ENCODE assay signal across 8 cellular contexts in genomic region chr11:111878766-111879636, GRCh38. TPM values are rescaled to one million over a fixed set of nuclear protein-coding genes. Genes with fewer than 3 reads are reported as not detected.
DNase-seq lines count a peak whose midpoint lies in the region; ATAC-seq and TF ChIP-seq lines count a peak whose summit lies in the region.

A gene with protein sequence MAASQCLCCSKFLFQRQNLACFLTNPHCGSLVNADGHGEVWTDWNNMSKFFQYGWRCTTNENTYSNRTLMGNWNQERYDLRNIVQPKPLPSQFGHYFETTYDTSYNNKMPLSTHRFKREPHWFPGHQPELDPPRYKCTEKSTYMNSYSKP (plus strand): TSS chr11:111879541. CDS start chr11:111879561, 20 bp downstream.
A gene with protein sequence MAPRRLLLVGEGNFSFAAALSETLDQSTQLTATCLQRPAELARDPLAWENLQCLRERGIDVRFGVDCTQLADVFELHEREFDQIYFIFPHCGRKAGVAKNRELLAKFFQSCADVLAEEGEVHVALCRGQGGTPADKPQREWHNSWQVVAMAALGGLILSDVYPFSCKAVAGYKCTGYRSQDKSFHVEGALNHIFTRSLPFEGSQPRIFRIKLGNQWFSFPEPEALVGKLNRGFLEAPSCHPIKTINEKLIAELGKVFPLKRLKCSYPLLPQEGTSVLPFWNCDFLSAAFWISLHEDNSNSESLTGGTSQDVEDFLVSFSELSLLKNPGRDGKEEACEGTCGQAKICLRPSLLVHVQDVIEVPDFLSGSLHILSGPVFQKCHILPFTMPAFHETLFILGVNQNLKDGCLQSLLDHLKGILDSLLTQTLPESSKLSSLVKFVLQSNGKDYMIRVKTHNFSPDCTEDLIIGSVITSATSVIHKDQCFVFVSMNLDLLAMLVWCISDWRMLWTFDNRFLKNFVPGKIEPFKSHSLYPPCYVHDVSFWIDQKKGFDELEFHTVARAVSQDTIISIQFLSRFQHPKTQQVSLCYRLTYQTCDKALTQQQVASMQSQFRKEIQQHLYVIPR (minus strand): TSS chr11:111879165. CDS start chr11:111879132, 33 bp downstream.

- H3K36me3 ChIP-seq in A673 (ENCODE audit: insufficient read depth, low read length, poor library complexity, severe bottlenecking) (no peaks in the 10 kb centered on the region), brain microvascular endothelial cell (replicated peaks) (peaks cover 2% of the 10 kb centered on the region)

- peaks cover 4% of the 10 kb centered on the region for H3K4me1 ChIP-seq in A673 (ENCODE audit: insufficient read depth, low read length, poor library complexity, severe bottlenecking)

- TF ChIP-seq CTCF in A673 (conservative IDR thresholded peaks at IDR 0.05; ENCODE audit: low read depth, low read length) = peak; percentile 99
- peak; percentile 96 for TF ChIP-seq CTCF in brain microvascular endothelial cell (IDR thresholded peaks at IDR 0.05; ENCODE audit: low read depth, low read length, missing control alignments)

- in situ Hi-C loops in brain microvascular endothelial cell (cut with HindIII; ENCODE audit: low pct_ligation_motif_present, low sequenced_read_pairs) = no loop called here

- H3K4me3 ChIP-seq in A673 (ENCODE audit: low read depth, low read length, poor library complexity, severe bottlenecking) (peak within 1 kb of the TSS; percentile 65), brain microvascular endothelial cell (ENCODE audit: low read depth, low read length) (peak within 1 kb of the TSS; percentile 89), iPS-11a (ENCODE audit: low read depth, low read length) (peak within 1 kb of the TSS; percentile 91), skeletal muscle cell (ENCODE audit: low read depth, low read length) (peak within 1 kb of the TSS; percentile 74)

- intact Hi-C loops in A673 (cut with micrococcal nuclease; ENCODE audit: unreplicated experiment) = loop anchor here (5.0 to 10.0 kb wide), 5 partner anchors 98 to 406 kb away; partner anchors contain the start of genes BCO2, DLAT, NKAPD1 and PIH1D2

- no peaks in the 10 kb centered on the region for H3K27me3 ChIP-seq in A673 (replicated peaks; ENCODE audit: insufficient read depth, low read depth, low read length, poor library complexity)
- H3K27me3 ChIP-seq in brain microvascular endothelial cell (replicated peaks) = no peaks in the 10 kb centered on the region

- CTCF ChIA-PET in A673 (lab: Charles Lee) = interaction anchor here (0.9 kb wide), 1 partner anchor 401 kb away, joined by 3 read pairs; no protein-coding TSS in a partner anchor

- POLR2A ChIA-PET in A673 (lab: Charles Lee; ENCODE audit: low non-redundant PET) = no interaction called here

- peak within 1 kb of the TSS; percentile 96 for H3K27ac ChIP-seq in A673 (ENCODE audit: low read depth, low read length, poor library complexity, severe bottlenecking)
- peak within 1 kb of the TSS; percentile 96 for H3K27ac ChIP-seq in brain microvascular endothelial cell

- TF ChIP-seq POLR2A in GM18526 (IDR thresholded peaks at IDR 0.05; ENCODE audit: extremely low read depth, insufficient read length) = peak; percentile 69

- no TSS peak for BruUV-seq in A673 (replicated peaks; lab: Mats Ljungman, UMichigan)

- DNase-seq in A673 (ENCODE audit: low spot score) (peak; percentile 99), NCI-H2107 treated with DMSO at 0.1 percent for 48 hours (lab: John Stamatoyannopoulos, UW; ENCODE audit: unreplicated experiment) (peak; percentile 94), UCSD-AML1 (lab: John Stamatoyannopoulos, UW; ENCODE audit: unreplicated experiment) (peak; percentile 96), brain microvascular endothelial cell (peak; percentile 97), skeletal muscle cell (ENCODE audit: low read depth) (peak; percentile 89)

- peak; percentile 89 for ATAC-seq in HG03066 (IDR thresholded peaks at IDR 0.05; ENCODE audit: low read depth, unreplicated experiment)

- no peaks in the 10 kb centered on the region for H3K9me3 ChIP-seq in A673 (ENCODE audit: low read depth, low read length, poor library complexity, severe bottlenecking)

RNA-seq across cellular contexts. Expression of the first gene that starts in this region (rescaled TPM):
- 16.5 and 16.9 TPM in 2 replicates for total RNA-seq in A673 (2021)

RNA-seq across cellular contexts. Expression of the second gene that starts in this region (rescaled TPM):
- total RNA-seq in A673 (2021) = 5.4 TPM in 2 replicates

Comparison
In these comparisons a context has a peak if more than half of its experiments do, and no peak if none do; other contexts are left out.
1. Peak in every context shown above with its lines: DNase-seq, ATAC-seq, H3K4me3 ChIP-seq and H3K27ac ChIP-seq.